ENCODE assay signal across 8 cellular contexts in the genomic region with DNA sequence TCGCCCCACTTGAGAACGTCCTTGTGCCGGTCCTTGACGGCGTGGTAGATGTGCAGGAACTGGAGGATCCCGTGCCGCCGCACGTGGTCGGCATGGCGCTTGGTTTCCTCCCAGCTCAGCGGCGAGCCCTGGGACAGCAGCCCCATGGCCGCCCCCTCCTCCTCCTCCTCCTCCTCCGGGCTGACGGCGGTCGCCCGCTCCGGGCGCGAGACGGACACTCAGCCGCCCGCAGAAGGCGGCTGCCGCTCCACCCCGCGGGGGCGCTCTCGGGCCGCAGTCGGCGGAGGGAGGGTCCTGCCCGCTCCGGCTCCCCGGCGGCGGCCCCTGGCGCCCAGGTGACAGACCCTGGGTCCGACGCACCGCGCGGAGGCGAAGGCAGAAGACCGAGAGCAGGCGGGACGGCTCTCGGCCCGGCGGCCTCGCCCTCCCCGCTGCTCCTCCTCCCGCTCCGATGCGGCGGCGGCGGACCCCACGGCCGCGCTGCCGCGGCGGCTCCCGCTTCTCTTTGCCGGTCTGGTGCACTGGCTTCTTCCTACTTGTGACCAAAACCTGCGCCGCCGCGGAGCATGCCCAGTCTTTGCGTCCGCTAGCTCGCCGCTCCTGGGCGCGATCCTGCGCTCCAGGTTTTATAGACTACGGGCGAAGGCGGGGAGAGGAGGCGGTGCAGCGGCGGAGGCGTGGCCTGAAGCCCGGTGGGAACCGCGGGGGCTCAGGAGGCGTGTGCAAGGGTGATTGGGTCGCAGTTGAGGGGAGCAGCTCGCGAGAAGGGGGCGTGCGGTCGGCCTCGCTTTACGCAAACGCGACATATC. TPM values are rescaled to one million over a fixed set of nuclear protein-coding genes. Genes with fewer than 3 reads are reported as not detected.
A peak's percentile ranks its signal among the peaks of the same experiment; 100 is the strongest.
DNase-seq lines count a peak whose midpoint lies in the region; ATAC-seq and TF ChIP-seq lines count a peak whose summit lies in the region.

A gene (minus strand): TSS at position 602 of the 809 bp plus-strand sequence. CDS start 456 bp downstream, at position 146.

- H3K4me1 Mint-ChIP-seq in CD4-positive, alpha-beta memory T cell: peaks cover 47 to 73% (median 59%) of the 10 kb centered on the region in 4 donors
- peaks cover 52% of the 10 kb centered on the region for H3K4me1 Mint-ChIP-seq in activated CD8-positive, alpha-beta T cell treated with anti-CD3 and anti-CD28 coated beads for 36 hours (ENCODE audit: low read depth)

- peaks cover 0 to 1% (median 0%) of the 10 kb centered on the region in 8 donors for H3K9me3 Mint-ChIP-seq in CD4-positive, alpha-beta memory T cell
- H3K9me3 Mint-ChIP-seq in activated CD8-positive, alpha-beta T cell treated with anti-CD3 and anti-CD28 coated beads for 36 hours: no peaks in the 10 kb centered on the region

- H3K27me3 Mint-ChIP-seq in CD4-positive, alpha-beta memory T cell: no peaks in the 10 kb centered on the region
- peaks cover 1% of the 10 kb centered on the region for H3K27me3 Mint-ChIP-seq in activated CD8-positive, alpha-beta T cell treated with anti-CD3 and anti-CD28 coated beads for 36 hours

- peak within 1 kb of the TSS; percentile 59 for H3K27ac ChIP-seq in CD4-positive, alpha-beta memory T cell (ENCODE audit: low read depth, low read length)
- H3K27ac ChIP-seq in ectodermal cell (ENCODE audit: insufficient read depth, low read depth, low read length, poor library complexity, severe bottlenecking) (peak within 1 kb of the TSS; percentile 79), lung (ENCODE audit: low read depth in 1 of 2, low read length in 1 of 2) (peak within 1 kb of the TSS; percentile 93 to 99)

- peak within 1 kb of the TSS; percentile 95 to 99 (median 98) for H3K4me3 Mint-ChIP-seq in CD4-positive, alpha-beta memory T cell
- H3K4me3 Mint-ChIP-seq in activated CD8-positive, alpha-beta T cell treated with anti-CD3 and anti-CD28 coated beads for 36 hours: peak within 1 kb of the TSS; percentile 94

- peak; percentile 82 to 85 (median 84) for DNase-seq in CD4-positive, alpha-beta memory T cell
- DNase-seq in NCI-H82 (lab: John Stamatoyannopoulos, UW): peak; percentile 96
- peak; percentile 95 for DNase-seq in activated CD8-positive, alpha-beta T cell treated with anti-CD3 and anti-CD28 coated beads for 36 hours
- DNase-seq in lung (ENCODE audit: low spot score): peak; percentile 88
- peak; percentile 77 to 83 (median 78) for DNase-seq in stimulated activated CD4-positive, alpha-beta T cell treated with anti-CD3 and anti-CD28 coated beads, TNF-alpha, amount 100 ng/mL, for 4 hours (ENCODE audit: low read depth in 3 of 3)

- intact Hi-C loops in CD4-positive, alpha-beta memory T cell (cut with micrococcal nuclease): loop anchor here (1.0 to 10.0 kb wide), 7 partner anchors 52 to 1120 kb away; a partner anchor contains a TSS
- intact Hi-C loops in activated CD8-positive, alpha-beta T cell treated with anti-CD3 and anti-CD28 coated beads for 36 hours (cut with micrococcal nuclease): loop anchor here (2.0 kb wide), 1 partner anchor 106 kb away; no protein-coding TSS in a partner anchor

- POLR2A ChIA-PET in CD4-positive, alpha-beta memory T cell (lab: Charles Lee; ENCODE audit: partially characterized antibody): interaction anchor here (1.0 to 2.8 kb wide), 5 partner anchors 103 to 250 kb away, joined by 3 to 23 read pairs (median 12); a partner anchor contains a TSS
- POLR2A ChIA-PET in activated CD8-positive, alpha-beta T cell treated with anti-CD3 and anti-CD28 coated beads for 36 hours (lab: Charles Lee): interaction anchor here (0.7 to 1.0 kb wide), 3 partner anchors 35 to 107 kb away, joined by 3 to 4 read pairs (median 3); no protein-coding TSS in a partner anchor

- CTCF ChIA-PET in CD4-positive, alpha-beta memory T cell (lab: Charles Lee; ENCODE audit: partially characterized antibody): interaction anchor here (0.9 to 3.7 kb wide), 10 partner anchors 11 to 184 kb away, joined by 3 to 38 read pairs (median 4); no protein-coding TSS in a partner anchor
- CTCF ChIA-PET in activated CD8-positive, alpha-beta T cell treated with anti-CD3 and anti-CD28 coated beads for 36 hours (lab: Charles Lee): interaction anchor here (0.7 to 2.8 kb wide), 10 partner anchors 26 to 190 kb away, joined by 3 to 20 read pairs (median 4); no protein-coding TSS in a partner anchor

- H3K36me3 ChIP-seq in CD4-positive, alpha-beta memory T cell (ENCODE audit: insufficient read depth, low read length): no peaks in the 10 kb centered on the region
- H3K36me3 ChIP-seq in ectodermal cell (ENCODE audit: control insufficient read depth, insufficient read depth, low read length): no peaks in the 10 kb centered on the region
- H3K36me3 ChIP-seq in lung (ENCODE audit: control insufficient read depth in 2 of 2, insufficient read depth in 2 of 2, low read length in 2 of 2): no peaks in the 10 kb centered on the region

- peak within 1 kb of the TSS; percentile 61 to 63 for H3K4me3 ChIP-seq in CD4-positive, alpha-beta memory T cell (ENCODE audit: low read length in 2 of 2)
- H3K4me3 ChIP-seq in ectodermal cell (ENCODE audit: insufficient read depth, low read depth, low read length) (peak within 1 kb of the TSS; percentile 79), lung (peak within 1 kb of the TSS; percentile 82)

- 1% methylated on average over 100 of the region's 100 CpGs for WGBS in ectodermal cell, 2 experiments
- 0 to 2% methylated on average over 61 to 100 of the region's 100 CpGs for WGBS in lung, 2 donors

- H3K27ac Mint-ChIP-seq in CD4-positive, alpha-beta memory T cell: peak within 1 kb of the TSS; percentile 79 to 96 (median 94)
- H3K27ac Mint-ChIP-seq in activated CD8-positive, alpha-beta T cell treated with anti-CD3 and anti-CD28 coated beads for 36 hours: peak within 1 kb of the TSS; percentile 92

- H3K9me3 ChIP-seq in CD4-positive, alpha-beta memory T cell (ENCODE audit: control insufficient read depth in 1 of 2, low read length in 2 of 2): no peaks in the 10 kb centered on the region
- H3K9me3 ChIP-seq in ectodermal cell (ENCODE audit: control insufficient read depth, low read length) (no peaks in the 10 kb centered on the region), lung (ENCODE audit: control insufficient read depth in 2 of 2, insufficient read depth in 1 of 2, low read length in 1 of 2) (peaks cover 0 to 3% of the 10 kb centered on the region in 2 donors)

- H3K4me1 ChIP-seq in CD4-positive, alpha-beta memory T cell (ENCODE audit: insufficient read depth, low read length): peaks cover 51% of the 10 kb centered on the region
- peaks cover 13% of the 10 kb centered on the region for H3K4me1 ChIP-seq in ectodermal cell (ENCODE audit: control insufficient read depth, insufficient read depth, low read length)
- H3K4me1 ChIP-seq in lung (ENCODE audit: control insufficient read depth in 2 of 2, insufficient read depth in 2 of 2, low read length in 2 of 2): peaks cover 15 to 21% of the 10 kb centered on the region in 2 donors

- TF ChIP-seq CTCF in activated CD8-positive, alpha-beta T cell treated with anti-CD3 and anti-CD28 coated beads for 36 hours (IDR thresholded peaks at IDR 0.05): peak; percentile 84
- TF ChIP-seq CTCF in lung (IDR thresholded peaks at IDR 0.05; ENCODE audit: control extremely low read depth, extremely low read depth): peak; percentile 2

- H3K27me3 ChIP-seq in CD4-positive, alpha-beta memory T cell (ENCODE audit: insufficient read depth, low read length): no peaks in the 10 kb centered on the region
- H3K27me3 ChIP-seq in ectodermal cell (ENCODE audit: control insufficient read depth, insufficient read depth, low read length, poor library complexity, severe bottlenecking) (peaks cover 24% of the 10 kb centered on the region), lung (ENCODE audit: control insufficient read depth, insufficient read depth) (no peaks in the 10 kb centered on the region)

- peaks cover 4 to 7% of the 10 kb centered on the region in 2 donors for H3K36me3 Mint-ChIP-seq in CD4-positive, alpha-beta memory T cell
- H3K36me3 Mint-ChIP-seq in activated CD8-positive, alpha-beta T cell treated with anti-CD3 and anti-CD28 coated beads for 36 hours (ENCODE audit: low read depth): peaks cover 4% of the 10 kb centered on the region

- ATAC-seq in GM19397 (IDR thresholded peaks at IDR 0.05; ENCODE audit: unreplicated experiment) (peak; percentile 61), HG03571 (IDR thresholded peaks at IDR 0.05; ENCODE audit: unreplicated experiment) (peak; percentile 63), lung (ENCODE audit: insufficient read depth, low FRiP score) (peak; percentile 76)
- peak; percentile 78 for ATAC-seq in activated CD8-positive, alpha-beta T cell treated with anti-CD3 and anti-CD28 coated beads for 36 hours

RNA-seq across cellular contexts. Expression of the gene that starts here (rescaled TPM):
- total RNA-seq in CD4-positive, alpha-beta memory T cell: 10 to 100 TPM; 39.6 to 40.9 TPM
- 10 to 100 TPM in 1 of 2 donors, 1 to 10 TPM in 1; 8.8 to 10.5 TPM for polyA plus RNA-seq in CD4-positive, alpha-beta memory T cell
- total RNA-seq in activated CD8-positive, alpha-beta T cell treated with anti-CD3 and anti-CD28 coated beads for 36 hours: 10 to 100 TPM; 17.0 to 18.6 TPM
- polyA plus RNA-seq in ectodermal cell (2013, experiment 1 of 4): 31.6 TPM
- polyA plus RNA-seq in ectodermal cell (2013, experiment 2 of 4): 28.6 TPM
- polyA plus RNA-seq in ectodermal cell (2013, experiment 3 of 4): 22.5 TPM
- 23.1 TPM for polyA plus RNA-seq in ectodermal cell (2013, experiment 4 of 4)
- total RNA-seq in lung: 10 to 100 TPM; 28.0 to 40.0 TPM
- 10 to 100 TPM; 13.2 to 17.8 TPM for polyA plus RNA-seq in lung

Comparison
In these comparisons a context has a peak if more than half of its experiments do, and no peak if none do; other contexts are left out.
1. Peak in every context shown above with its lines: DNase-seq, ATAC-seq, H3K4me3 ChIP-seq and H3K27ac ChIP-seq.